In the genomic region with DNA sequence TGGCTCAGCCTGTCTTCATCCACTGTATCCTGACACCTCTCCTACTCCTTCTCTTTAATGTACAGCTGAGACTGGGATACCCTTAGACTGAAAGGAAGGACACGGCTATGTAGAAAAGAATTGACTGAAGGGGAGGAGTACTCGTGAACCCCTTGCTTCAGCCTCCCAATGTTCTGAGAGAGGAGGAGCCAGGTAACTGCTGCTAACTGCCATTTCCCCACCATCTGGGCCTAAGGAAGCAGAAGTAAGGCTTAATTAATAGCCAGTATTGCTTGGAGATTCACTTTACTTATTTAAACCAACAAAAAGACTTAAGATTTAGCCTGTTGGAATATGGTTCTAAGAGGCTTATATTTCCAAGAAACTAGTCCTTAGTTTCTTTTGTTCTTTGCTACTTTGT, we compare ENCODE assay signal across 20 cellular contexts.
"Had no signal": no experiment of that assay in that cellular context is flagged by ENCODE, and none has a peak within 500 bp of the region (broad histone marks: within the 10 kb centered on the region; RNA-seq: fewer than 3 reads in every experiment).

No MANE protein-coding gene starts in this region.

- H3K36me3 ChIP-seq: cardiac muscle cell, gastroesophageal sphincter, tibial artery had no signal

- H3K9me3 ChIP-seq: gastroesophageal sphincter, tibial artery had no signal

- H3K27me3 ChIP-seq: cardiac muscle cell, gastroesophageal sphincter, tibial artery had no signal

- FAIRE-seq: small intestine had no signal

- DNase-seq: activated B cell treated with CpG ODN at 0.5 μM for 24 hours; activated CD4-positive, alpha-beta memory T cell treated with anti-CD3 and anti-CD28 coated beads for 36 hours; activated CD4-positive, alpha-beta T cell treated with anti-CD3 and anti-CD28 coated beads for 36 hours; activated naive CD4-positive, alpha-beta T cell treated with anti-CD3 and anti-CD28 coated beads for 36 hours; activated naive CD8-positive, alpha-beta T cell treated with anti-CD3 and anti-CD28 coated beads, Interleukin-2, amount 10 ng/mL, durations not matched to agents 7 days and 5 days; activated T-cell treated with anti-CD3 and anti-CD28 coated beads, Interleukin-2, amount 50 U/mL, for 48 hours; amygdala; cortex of kidney; head of caudate nucleus; islet precursor cell; left cardiac atrium; occipital lobe; small intestine; stimulated activated CD4-positive, alpha-beta T cell treated with anti-CD3 and anti-CD28 coated beads, Interleukin-2, amount 100 ng/mL, for 24 hours; stimulated activated naive CD8-positive, alpha-beta T cell treated with anti-CD3 and anti-CD28 coated beads, Interleukin-15, amount 100 ng/mL, for 72 hours; T1000; tibial artery had no signal

- H3K4me3 ChIP-seq: cardiac muscle cell, gastroesophageal sphincter, tibial artery had no signal

- H3K27ac ChIP-seq: cardiac muscle cell, epithelial cell of prostate, gastroesophageal sphincter, tibial artery had no signal
